ENCODE assay signal across 8 cellular contexts in genomic region chr19:1857648-1858326, GRCh38. TPM values are rescaled to one million over a fixed set of nuclear protein-coding genes. Genes with fewer than 3 reads are reported as not detected.
DNase-seq lines count a peak whose midpoint lies in the region; ATAC-seq, FAIRE-seq and TF ChIP-seq lines count a peak whose summit lies in the region.

No MANE protein-coding gene starts in this region.

- CTCF ChIA-PET in GM12878 (lab: Yijun Ruan, JAX), result interaction anchor here (0.7 to 2.8 kb wide), 3 partner anchors 9 to 72 kb away, joined by 3 to 11 read pairs (median 3); partner anchors contain the start of gene REXO1

- DNase-seq in heart left ventricle (peak in 3 of 5 donors; percentile 36 to 65 (median 46)), cardiac septum (ENCODE audit: low spot score) (no peak), GM12878 (ENCODE audit: low read depth, low spot score) (no peak), NCI-H1105 treated with DMSO at 0.1 percent for 48 hours (lab: John Stamatoyannopoulos, UW) (no peak), middle frontal gyrus (ENCODE audit: extremely low spot score, low spot score) (no peak), NCI-H2227 (lab: John Stamatoyannopoulos, UW; ENCODE audit: unreplicated experiment) (no peak)

- RAD21 ChIA-PET in GM12878 (lab: Charles Lee; ENCODE audit: unreplicated experiment), result interaction anchor here (0.7 to 1.5 kb wide), 2 partner anchors 17 to 194 kb away, joined by 3 to 6 read pairs; no protein-coding TSS in a partner anchor

- H3K4me1 ChIP-seq in heart left ventricle (peaks cover 8 to 98% (median 74%) of the 10 kb centered on the region in 12 donors), GM12878 (ENCODE audit: control insufficient read depth, insufficient read depth, low read length) (peaks cover 20% of the 10 kb centered on the region), mesodermal cell (ENCODE audit: control insufficient read depth, insufficient read depth, low read length, poor library complexity, severe bottlenecking) (peaks cover 75% of the 10 kb centered on the region)

- H3K4me3 ChIP-seq in heart left ventricle (peak overlapping the region in 11 of 12 donors; percentile 44 to 71 (median 62)), GM12878 (peak overlapping the region; percentile 82), mesodermal cell (ENCODE audit: extremely low read depth, insufficient read depth, low read length, poor library complexity, severe bottlenecking) (no peak overlapping the region)

- no peak overlapping the region for H2AFZ ChIP-seq in GM12878 (ENCODE audit: control insufficient read depth, low read depth, low read length)

- H3K27me3 ChIP-seq in heart left ventricle, result no peaks in the 10 kb centered on the region
- H3K27me3 ChIP-seq in GM12878 (replicated peaks in 1 of 2; ENCODE audit: control insufficient read depth in 2 of 2, insufficient read depth in 2 of 2, low read length in 1 of 2), result no peaks in the 10 kb centered on the region

- intact Hi-C loops in heart left ventricle (cut with DNase I), result no loop called here
- intact Hi-C loops in cardiac septum (cut with DNase I), result no loop called here
- intact Hi-C loops in GM12878 (cut with micrococcal nuclease; ENCODE audit: unreplicated experiment), result no loop called here

- BruUV-seq in GM12878 (replicated peaks; lab: Mats Ljungman, UMichigan), result no TSS peak

- SMC1A ChIA-PET in GM12878 (lab: Charles Lee; ENCODE audit: uncharacterized antibody, unreplicated experiment), result interaction anchor here (1.2 kb wide), 1 partner anchor 40 kb away, joined by 4 read pairs; no protein-coding TSS in a partner anchor

- POLR2A ChIA-PET in GM12878 (lab: Charles Lee), result interaction anchor here (0.6 to 2.6 kb wide), 4 partner anchors 11 to 237 kb away, joined by 3 to 15 read pairs (median 6); partner anchors contain the start of genes ADAT3 and SCAMP4

- in situ Hi-C loops in GM12878 (cut with MboI), result loop anchor here (25.0 kb wide), 1 partner anchor 1505 kb away; the partner anchor contains the start of gene NFIC

- ATAC-seq in heart left ventricle (no peak), GM12878 (no peak), esophagus mucosa (no peak)

- peak overlapping the region; percentile 97 for H3K4me2 ChIP-seq in GM12878 (ENCODE audit: control insufficient read depth, insufficient read depth)

- no peak for TF ChIP-seq CTCF in heart left ventricle (IDR thresholded peaks at IDR 0.05)
- no peak for TF ChIP-seq CTCF in GM12878 (IDR thresholded peaks at IDR 0.05 in 2 of 3, conservative IDR thresholded peaks at IDR 0.05 in 1 of 3; ENCODE audit: control insufficient read depth in 2 of 3, extremely low read depth in 1 of 3, insufficient read depth in 1 of 3, low read depth in 3 of 3, low read length in 3 of 3)

- peak overlapping the region; percentile 79 to 98 (median 91) for H3K27ac ChIP-seq in heart left ventricle
- peak overlapping the region; percentile 87; the same call in 1 of the 2 replicates for H3K27ac ChIP-seq in GM12878 (ENCODE audit: control insufficient read depth, insufficient read depth)
- H3K27ac ChIP-seq in mesodermal cell (ENCODE audit: low read depth, low read length, severe bottlenecking), result peak overlapping the region; percentile 10

- H3K9me3 ChIP-seq in heart left ventricle (no peaks in the 10 kb centered on the region), GM12878 (replicated peaks; ENCODE audit: control insufficient read depth, insufficient read depth, low read length) (no peaks in the 10 kb centered on the region), mesodermal cell (ENCODE audit: control insufficient read depth, low read length) (no peaks in the 10 kb centered on the region)

- TF ChIP-seq POLR2A in heart left ventricle (IDR thresholded peaks at IDR 0.05) (no peak), GM12878 (IDR thresholded peaks at IDR 0.05; ENCODE audit: low read depth, low read length) (no peak)

- H3K36me3 ChIP-seq in heart left ventricle (peaks cover 0 to 6% (median 0%) of the 10 kb centered on the region in 9 donors), GM12878 (ENCODE audit: control insufficient read depth in 2 of 2, insufficient read depth in 2 of 2, low read length in 1 of 2) (peaks cover 0 to 1% of the 10 kb centered on the region in 2 experiments; a peak in 2 of 4 replicates), mesodermal cell (ENCODE audit: control insufficient read depth, insufficient read depth, low read length) (peaks cover 14% of the 10 kb centered on the region)

- H3K9ac ChIP-seq in GM12878 (ENCODE audit: control insufficient read depth, insufficient read depth, low read length), result peak overlapping the region; percentile 64; the same call in 1 of the 2 replicates

- FAIRE-seq in GM12878 (lab: Jason Lieb, UNC), result no peak

- TF ChIP-seq RAD21 in GM12878 (IDR thresholded peaks at IDR 0.05; ENCODE audit: insufficient read depth, low read depth, low read length), result no peak

- WGBS in heart left ventricle, 4 donors, result 64 to 74% (median 68%) methylated on average over 11 to 16 of the region's 16 CpGs
- WGBS in GM12878 (ENCODE audit: insufficient coverage, insufficient replicate concordance, low lambda C conversion rate, missing lambda C conversion rate), result 62% methylated on average over 12 of the region's 16 CpGs
- WGBS in mesodermal cell (ENCODE audit: insufficient coverage in 2 of 2), 2 experiments, result 60 to 61% methylated on average over 9 to 14 of the region's 16 CpGs

- TF ChIP-seq EP300 in GM12878 (IDR thresholded peaks at IDR 0.05; ENCODE audit: borderline replicate concordance in 1 of 2, control insufficient read depth in 1 of 2, low read depth in 2 of 2, low read length in 2 of 2), result no peak

- H3K79me2 ChIP-seq in GM12878 (ENCODE audit: control insufficient read depth, insufficient read depth, low read length), result peaks cover 87% of the 10 kb centered on the region

- H4K20me1 ChIP-seq in GM12878 (ENCODE audit: control insufficient read depth, insufficient read depth), result peaks cover 7% of the 10 kb centered on the region; the same call in 1 of the 2 replicates

RNA-seq across cellular contexts. Expression of gene KLF16, which starts 5.6 kb away (rescaled TPM):
- total RNA-seq in heart left ventricle (10 to 100 TPM in 4 of 9 donors, 1 to 10 TPM in 5; 2.9 to 19.7 (median 9.2) TPM), cardiac septum (14.1 TPM), GM12878 (2014; rRNA removed) (5.4 and 6.2 TPM in 2 replicates), GM12878 (2014; rRNA removed; fragmentation: Illumina TruSeq; extraction: Trizol) (2.2 and 2.6 TPM in 2 replicates), GM12878 (2021) (37.6 and 41.2 TPM in 2 replicates), esophagus mucosa (23.4 TPM)
- polyA plus RNA-seq in heart left ventricle (10 to 100 TPM in 1 of 2 donors, 1 to 10 TPM in 1; 3.5 to 10.2 TPM), GM12878 (2011; rRNA removed) (0.89 and 1.6 TPM in 2 replicates), GM12878 (2014; fragmentation: Illumina TruSeq; extraction: Trizol) (0.57 and 2.6 TPM in 2 replicates), GM12878 (2014; fragmentation: Nextera tagmentation; extraction: Ambion mirVana) (under 1 TPM; 0.03 to 0.24 TPM), GM12878 (2014; rRNA removed) (13.4 and 13.7 TPM in 2 replicates), GM12878 (2016; fragmentation: Nextera tagmentation; extraction: Ambion mirVana) (1 to 10 TPM; 2.1 to 2.5 TPM)
- 4.1 and 5.1 TPM in 2 replicates for total RNA-seq in GM12878 (2013; cell fraction: nucleolus; rRNA removed)
- 2.1 TPM for polyA plus RNA-seq in GM12878 (2011; ENCODE audit: low read depth)
- polyA plus RNA-seq in GM12878 (2011; cell fraction: cytosol; rRNA removed), result 4.1 and 7.5 TPM in 2 replicates
- 11.3 and 26.9 TPM in 2 replicates for polyA plus RNA-seq in GM12878 (2011; cell fraction: nucleus; rRNA removed)
- polyA plus RNA-seq in GM12878 (2012), result 9.1 and 13.8 TPM in 2 replicates
- polyA minus RNA-seq in GM12878 (2011; rRNA and poly(A)+ RNA removed), result 0.59 and 1.9 TPM in 2 replicates
- polyA minus RNA-seq in GM12878 (2011; cell fraction: cytosol; rRNA and poly(A)+ RNA removed), result 4.9 and 7.4 TPM in 2 replicates
- 1.5 and 6.3 TPM in 2 replicates for polyA minus RNA-seq in GM12878 (2011; cell fraction: nucleus; rRNA and poly(A)+ RNA removed)
- 24.9 TPM for polyA plus RNA-seq in mesodermal cell (2013, experiment 1 of 2)
- polyA plus RNA-seq in mesodermal cell (2013, experiment 2 of 2), result 18.9 TPM

RNA-seq across cellular contexts. Expression of gene REXO1, which starts 9.5 kb away (rescaled TPM):
- 10 to 100 TPM; 13.2 to 22.4 (median 16.5) TPM for total RNA-seq in heart left ventricle
- 10 to 100 TPM; 16.3 to 16.4 TPM for polyA plus RNA-seq in heart left ventricle
- total RNA-seq in cardiac septum, result 16.7 TPM
- 47.1 and 50.6 TPM in 2 replicates for total RNA-seq in GM12878 (2013; cell fraction: nucleolus; rRNA removed)
- total RNA-seq in GM12878 (2014; rRNA removed), result 5.2 and 11.7 TPM in 2 replicates
- total RNA-seq in GM12878 (2014; rRNA removed; fragmentation: Illumina TruSeq; extraction: Trizol), result 6.4 and 8.5 TPM in 2 replicates
- total RNA-seq in GM12878 (2021), result 38.1 and 45.2 TPM in 2 replicates
- 8.9 TPM for polyA plus RNA-seq in GM12878 (2011; ENCODE audit: low read depth)
- 2.7 and 9.5 TPM in 2 replicates for polyA plus RNA-seq in GM12878 (2011; rRNA removed)
- polyA plus RNA-seq in GM12878 (2011; cell fraction: cytosol; rRNA removed), result 16.1 and 17.2 TPM in 2 replicates
- 52.3 and 81.1 TPM in 2 replicates for polyA plus RNA-seq in GM12878 (2011; cell fraction: nucleus; rRNA removed)
- 23.8 and 34.3 TPM in 2 replicates for polyA plus RNA-seq in GM12878 (2012)
- 4.0 and 8.2 TPM in 2 replicates for polyA plus RNA-seq in GM12878 (2014; fragmentation: Illumina TruSeq; extraction: Trizol)
- polyA plus RNA-seq in GM12878 (2014; fragmentation: Nextera tagmentation; extraction: Ambion mirVana), result under 1 TPM; 0.03 to 0.64 TPM
- 31.3 and 38.2 TPM in 2 replicates for polyA plus RNA-seq in GM12878 (2014; rRNA removed)
- 1 to 10 TPM; 3.7 to 8.4 TPM for polyA plus RNA-seq in GM12878 (2016; fragmentation: Nextera tagmentation; extraction: Ambion mirVana)
- polyA minus RNA-seq in GM12878 (2011; rRNA and poly(A)+ RNA removed), result 9.6 and 10.0 TPM in 2 replicates
- polyA minus RNA-seq in GM12878 (2011; cell fraction: cytosol; rRNA and poly(A)+ RNA removed), result 10.0 and 14.4 TPM in 2 replicates
- polyA minus RNA-seq in GM12878 (2011; cell fraction: nucleus; rRNA and poly(A)+ RNA removed), result 7.4 and 15.0 TPM in 2 replicates
- polyA plus RNA-seq in mesodermal cell (2013, experiment 1 of 2), result 23.2 TPM
- polyA plus RNA-seq in mesodermal cell (2013, experiment 2 of 2), result 21.6 TPM
- 16.9 TPM for total RNA-seq in esophagus mucosa

RNA-seq across cellular contexts. Expression of gene ABHD17A, which starts 27.5 kb away (rescaled TPM):
- total RNA-seq in heart left ventricle (100 to 1,000 TPM in 2 of 9 donors, 10 to 100 TPM in 7; 48.5 to 121 (median 52.0) TPM), cardiac septum (61.1 TPM), GM12878 (2014; rRNA removed) (109 and 126 TPM in 2 replicates), GM12878 (2014; rRNA removed; fragmentation: Illumina TruSeq; extraction: Trizol) (5.6 and 7.0 TPM in 2 replicates), GM12878 (2021) (72.6 and 77.6 TPM in 2 replicates), esophagus mucosa (50.9 TPM)
- polyA plus RNA-seq in heart left ventricle (100 to 1,000 TPM in 1 of 2 donors, 10 to 100 TPM in 1; 64.1 to 116 TPM), GM12878 (2011; rRNA removed) (7.7 and 25.3 TPM in 2 replicates), GM12878 (2014; fragmentation: Illumina TruSeq; extraction: Trizol) (0.87 and 2.5 TPM in 2 replicates), GM12878 (2014; fragmentation: Nextera tagmentation; extraction: Ambion mirVana) (under 1 TPM in 1 of 2 experiments, not detected in 1; 0.13 TPM), GM12878 (2014; rRNA removed) (84.5 and 105 TPM in 2 replicates), GM12878 (2016; fragmentation: Nextera tagmentation; extraction: Ambion mirVana) (10 to 100 TPM; 28.8 to 45.7 TPM)
- 25.8 and 29.5 TPM in 2 replicates for total RNA-seq in GM12878 (2013; cell fraction: nucleolus; rRNA removed)
- 8.6 TPM for polyA plus RNA-seq in GM12878 (2011; ENCODE audit: low read depth)
- polyA plus RNA-seq in GM12878 (2011; cell fraction: cytosol; rRNA removed), result 45.6 and 92.1 TPM in 2 replicates
- 158 and 188 TPM in 2 replicates for polyA plus RNA-seq in GM12878 (2011; cell fraction: nucleus; rRNA removed)
- polyA plus RNA-seq in GM12878 (2012), result 36.2 and 44.0 TPM in 2 replicates
- polyA minus RNA-seq in GM12878 (2011; rRNA and poly(A)+ RNA removed), result 22.4 and 32.0 TPM in 2 replicates
- 21.4 and 26.9 TPM in 2 replicates for polyA minus RNA-seq in GM12878 (2011; cell fraction: cytosol; rRNA and poly(A)+ RNA removed)
- polyA minus RNA-seq in GM12878 (2011; cell fraction: nucleus; rRNA and poly(A)+ RNA removed), result 13.5 and 18.1 TPM in 2 replicates
- 82.9 TPM for polyA plus RNA-seq in mesodermal cell (2013, experiment 1 of 2)
- 63.1 TPM for polyA plus RNA-seq in mesodermal cell (2013, experiment 2 of 2)

RNA-seq across cellular contexts. Expression of gene ATP8B3, which starts 45.7 kb away (rescaled TPM):
- total RNA-seq in heart left ventricle, result 1 to 10 TPM in 3 of 9 donors, under 1 TPM in 6; 0.19 to 3.5 (median 0.72) TPM
- polyA plus RNA-seq in heart left ventricle, result under 1 TPM; 0.42 to 0.78 TPM
- total RNA-seq in cardiac septum, result 0.78 TPM
- total RNA-seq in GM12878 (2013; cell fraction: nucleolus; rRNA removed), result 3.1 and 4.2 TPM in 2 replicates
- 0.38 and 0.51 TPM in 2 replicates for total RNA-seq in GM12878 (2014; rRNA removed)
- 0.36 and 0.74 TPM in 2 replicates for total RNA-seq in GM12878 (2014; rRNA removed; fragmentation: Illumina TruSeq; extraction: Trizol)
- total RNA-seq in GM12878 (2021), result 1.0 and 1.7 TPM in 2 replicates
- polyA plus RNA-seq in GM12878 (2011; ENCODE audit: low read depth), result 1.3 TPM
- polyA plus RNA-seq in GM12878 (2011; rRNA removed), result 0.86 and 1.6 TPM in 2 replicates
- 2.6 TPM in 2 replicates for polyA plus RNA-seq in GM12878 (2011; cell fraction: cytosol; rRNA removed)
- 6.1 and 6.5 TPM in 2 replicates for polyA plus RNA-seq in GM12878 (2011; cell fraction: nucleus; rRNA removed)
- polyA plus RNA-seq in GM12878 (2012), result 1.8 and 2.5 TPM in 2 replicates
- polyA plus RNA-seq in GM12878 (2014; fragmentation: Illumina TruSeq; extraction: Trizol), result 0.43 and 0.48 TPM in 2 replicates
- under 1 TPM; 0.13 to 0.34 TPM for polyA plus RNA-seq in GM12878 (2014; fragmentation: Nextera tagmentation; extraction: Ambion mirVana)
- polyA plus RNA-seq in GM12878 (2014; rRNA removed), result 0.76 and 1.3 TPM in 2 replicates
- 1 to 10 TPM in 1 of 2 experiments, under 1 TPM in 1; 0.54 to 1.0 TPM for polyA plus RNA-seq in GM12878 (2016; fragmentation: Nextera tagmentation; extraction: Ambion mirVana)
- 1.9 and 2.3 TPM in 2 replicates for polyA minus RNA-seq in GM12878 (2011; rRNA and poly(A)+ RNA removed)
- 0.73 and 2.3 TPM in 2 replicates for polyA minus RNA-seq in GM12878 (2011; cell fraction: cytosol; rRNA and poly(A)+ RNA removed)
- polyA minus RNA-seq in GM12878 (2011; cell fraction: nucleus; rRNA and poly(A)+ RNA removed), result 0.73 and 1.1 TPM in 2 replicates
- 8.7 TPM for polyA plus RNA-seq in mesodermal cell (2013, experiment 1 of 2)
- 7.0 TPM for polyA plus RNA-seq in mesodermal cell (2013, experiment 2 of 2)
- total RNA-seq in esophagus mucosa, result 1.8 TPM

RNA-seq across cellular contexts. Expression of gene ADAT3, which starts 47.4 kb away (rescaled TPM):
- 1 to 10 TPM; 1.2 to 5.1 (median 1.9) TPM for total RNA-seq in heart left ventricle
- polyA plus RNA-seq in heart left ventricle, result 1 to 10 TPM; 1.6 to 3.1 TPM
- 2.1 TPM for total RNA-seq in cardiac septum
- 26.1 and 30.8 TPM in 2 replicates for total RNA-seq in GM12878 (2013; cell fraction: nucleolus; rRNA removed)
- total RNA-seq in GM12878 (2014; rRNA removed), result 3.8 and 5.6 TPM in 2 replicates
- 0.27 TPM in 1 of 2 replicates, not detected in the other for total RNA-seq in GM12878 (2014; rRNA removed; fragmentation: Illumina TruSeq; extraction: Trizol)
- 11.6 and 11.8 TPM in 2 replicates for total RNA-seq in GM12878 (2021)
- 0.54 TPM for polyA plus RNA-seq in GM12878 (2011; ENCODE audit: low read depth)
- polyA plus RNA-seq in GM12878 (2011; rRNA removed), result 0.13 and 0.46 TPM in 2 replicates
- 1.1 and 2.1 TPM in 2 replicates for polyA plus RNA-seq in GM12878 (2011; cell fraction: cytosol; rRNA removed)
- polyA plus RNA-seq in GM12878 (2011; cell fraction: nucleus; rRNA removed), result 5.4 and 12.3 TPM in 2 replicates
- 3.0 and 3.7 TPM in 2 replicates for polyA plus RNA-seq in GM12878 (2012)
- not detected in 2 replicates for polyA plus RNA-seq in GM12878 (2014; fragmentation: Illumina TruSeq; extraction: Trizol)
- polyA plus RNA-seq in GM12878 (2014; fragmentation: Nextera tagmentation; extraction: Ambion mirVana), result not detected
- 11.0 and 13.2 TPM in 2 replicates for polyA plus RNA-seq in GM12878 (2014; rRNA removed)
- 1 to 10 TPM; 7.7 to 8.9 TPM for polyA plus RNA-seq in GM12878 (2016; fragmentation: Nextera tagmentation; extraction: Ambion mirVana)
- 0.62 TPM in 1 of 2 replicates, not detected in the other for polyA minus RNA-seq in GM12878 (2011; rRNA and poly(A)+ RNA removed)
- polyA minus RNA-seq in GM12878 (2011; cell fraction: cytosol; rRNA and poly(A)+ RNA removed), result 1.1 and 1.5 TPM in 2 replicates
- 1.9 and 4.9 TPM in 2 replicates for polyA minus RNA-seq in GM12878 (2011; cell fraction: nucleus; rRNA and poly(A)+ RNA removed)
- 2.6 TPM for polyA plus RNA-seq in mesodermal cell (2013, experiment 1 of 2)
- polyA plus RNA-seq in mesodermal cell (2013, experiment 2 of 2), result 2.7 TPM
- total RNA-seq in esophagus mucosa, result 5.5 TPM

Comparison
In these comparisons a context has a peak if more than half of its experiments do, and no peak if none do; other contexts are left out.
1. DNase-seq: peak in heart left ventricle (3 of 5); none in cardiac septum (single experiment), GM12878 (single experiment), NCI-H1105 treated with DMSO at 0.1 percent for 48 hours (single experiment), middle frontal gyrus (single experiment) and NCI-H2227 (single experiment).
2. H3K27ac ChIP-seq: peak in every context shown above with its lines; median percentile 91 in heart left ventricle; 87 in GM12878; 10 in mesodermal cell.